16 cellular contexts compared by ENCODE assay signal in genomic region chr9:135214054-135214640, GRCh38.
"Had no signal": no experiment of that assay in that cellular context is flagged by ENCODE, and none has a peak within 500 bp of the region (broad histone marks: within the 10 kb centered on the region; RNA-seq: fewer than 3 reads in every experiment).

No MANE protein-coding gene starts in this region.

- DNase-seq: activated CD4-positive, alpha-beta T cell treated with anti-CD3 and anti-CD28 coated beads, Interleukin-2, amount 10 ng/mL, durations not matched to agents 7 days and 5 days; activated CD8-positive, alpha-beta memory T cell treated with anti-CD3 and anti-CD28 coated beads, Interleukin-2, amount 50 U/mL, for 48 hours; activated gamma-delta T cell treated with Interleukin-2 at 50 U/mL for 16 hours; endodermal cell; left colon; naive thymus-derived CD4-positive, alpha-beta T cell; occipital lobe; stimulated activated CD4-positive, alpha-beta T cell treated with anti-CD3 and anti-CD28 coated beads, Interleukin-12 subunit alpha, Interleukin-12 subunit beta, amount 100 ng/mL, for 4 hours; stimulated activated CD4-positive, alpha-beta T cell treated with anti-CD3 and anti-CD28 coated beads, Interleukin-2, amount 100 ng/mL, for 24 hours; SW 1271 had no signal

- H3K27ac ChIP-seq: breast epithelium, heart right ventricle, psoas muscle, thoracic aorta had no signal

- ATAC-seq: left colon; mucosa of descending colon; naive thymus-derived CD4-positive, alpha-beta T cell; psoas muscle had no signal

- H3K4me1 Mint-ChIP-seq: activated CD4-positive, alpha-beta T cell treated with anti-CD3 and anti-CD28 coated beads, Interleukin-2, amount 10 ng/mL, durations not matched to agents 7 days and 5 days; naive thymus-derived CD4-positive, alpha-beta T cell had no signal

- H3K4me3 ChIP-seq: breast epithelium, dorsolateral prefrontal cortex, heart right ventricle, mucosa of descending colon, psoas muscle, thoracic aorta had no signal

- H3K27ac Mint-ChIP-seq: activated CD4-positive, alpha-beta T cell treated with anti-CD3 and anti-CD28 coated beads, Interleukin-2, amount 10 ng/mL, durations not matched to agents 7 days and 5 days; endodermal cell had no signal

- H3K4me3 Mint-ChIP-seq: activated CD4-positive, alpha-beta T cell treated with anti-CD3 and anti-CD28 coated beads, Interleukin-2, amount 10 ng/mL, durations not matched to agents 7 days and 5 days; endodermal cell; naive thymus-derived CD4-positive, alpha-beta T cell had no signal

- H3K36me3 ChIP-seq: breast epithelium, heart right ventricle, thoracic aorta had no signal

- H3K4me1 ChIP-seq: breast epithelium, psoas muscle had no signal

- H3K27me3 Mint-ChIP-seq: activated CD4-positive, alpha-beta T cell treated with anti-CD3 and anti-CD28 coated beads, Interleukin-2, amount 10 ng/mL, durations not matched to agents 7 days and 5 days had no signal

- H3K9me3 ChIP-seq: mucosa of descending colon, psoas muscle, thoracic aorta had no signal
